8 cellular contexts compared by ENCODE assay signal in genomic region chr22:37752189-37753061, GRCh38. TPM values are rescaled to one million over a fixed set of nuclear protein-coding genes. Genes with fewer than 3 reads are reported as not detected.
DNase-seq lines count a peak whose midpoint lies in the region; ATAC-seq and TF ChIP-seq lines count a peak whose summit lies in the region.

No MANE protein-coding gene starts in this region.

- H4K8ac ChIP-seq in mesenchymal stem cell (ENCODE audit: low read length) = peak overlapping the region; percentile 59

- H3K4me1 ChIP-seq in mesenchymal stem cell (ENCODE audit: control insufficient read depth, insufficient read depth, low read depth, low read length) = peaks cover 57% of the 10 kb centered on the region
- H3K4me1 ChIP-seq in vagina = peaks cover 72% of the 10 kb centered on the region

- no peak overlapping the region for H3K4me3 Mint-ChIP-seq in stimulated activated naive CD8-positive, alpha-beta T cell treated with anti-CD3 and anti-CD28 coated beads, Interleukin-15, amount 100 ng/mL, for 72 hours

- no peak overlapping the region for H3K4me2 ChIP-seq in mesenchymal stem cell (ENCODE audit: low read length, poor library complexity, severe bottlenecking)

- H3K14ac ChIP-seq in mesenchymal stem cell (ENCODE audit: low read length in 2 of 2) = no peak overlapping the region

- peak overlapping the region in 1 of 2 donors; percentile 56 for H3K27ac Mint-ChIP-seq in stimulated activated naive CD8-positive, alpha-beta T cell treated with anti-CD3 and anti-CD28 coated beads, Interleukin-15, amount 100 ng/mL, for 72 hours

- peak overlapping the region; percentile 33 for H2AK5ac ChIP-seq in mesenchymal stem cell (ENCODE audit: low read length, severe bottlenecking)

- peak overlapping the region; percentile 43 for H4K91ac ChIP-seq in mesenchymal stem cell (ENCODE audit: low read length)

- peak; percentile 0 for DNase-seq in DMS79 treated with DMSO at 0.1 percent for 48 hours (lab: John Stamatoyannopoulos, UW)
- no peak for DNase-seq in DMS79 (lab: John Stamatoyannopoulos, UW)
- DNase-seq in dedifferentiated amniotic fluid mesenchymal stem cell (ENCODE audit: extremely low spot score) = peak; percentile 95
- peak; percentile 90 for DNase-seq in mesenchymal stem cell
- DNase-seq in vagina (ENCODE audit: extremely low spot score in 2 of 2) = no peak
- no peak for DNase-seq in stimulated activated naive CD8-positive, alpha-beta T cell treated with anti-CD3 and anti-CD28 coated beads, Interleukin-15, amount 100 ng/mL, for 72 hours

- H3K4ac ChIP-seq in mesenchymal stem cell (ENCODE audit: low read depth in 1 of 2, low read length in 2 of 2) = peak overlapping the region; percentile 2 to 51

- H3K23ac ChIP-seq in mesenchymal stem cell (ENCODE audit: low read length in 2 of 2) = peak overlapping the region in 1 of 2 experiments; percentile 40

- peak overlapping the region; percentile 88 to 89 for H2BK12ac ChIP-seq in mesenchymal stem cell (ENCODE audit: low read length in 2 of 2)

- H3K9me3 Mint-ChIP-seq in stimulated activated naive CD8-positive, alpha-beta T cell treated with anti-CD3 and anti-CD28 coated beads, Interleukin-15, amount 100 ng/mL, for 72 hours = no peaks in the 10 kb centered on the region

- TF ChIP-seq CTCF in vagina (IDR thresholded peaks at IDR 0.05) = peak in 1 of 3 experiments; percentile 24

- H3K27me3 ChIP-seq in mesenchymal stem cell (ENCODE audit: control insufficient read depth in 1 of 2, insufficient read depth in 1 of 2, low read length in 2 of 2) (no peaks in the 10 kb centered on the region), vagina (no peaks in the 10 kb centered on the region)

- no peak overlapping the region for H2AFZ ChIP-seq in mesenchymal stem cell (ENCODE audit: low read depth, low read length)

- H3K4me1 Mint-ChIP-seq in stimulated activated naive CD8-positive, alpha-beta T cell treated with anti-CD3 and anti-CD28 coated beads, Interleukin-15, amount 100 ng/mL, for 72 hours = peaks cover 27% of the 10 kb centered on the region

- TF ChIP-seq POLR2A in vagina (IDR thresholded peaks at IDR 0.05) = no peak

- intact Hi-C loops in vagina (cut with DNase I) = no loop called here

- H3K27me3 Mint-ChIP-seq in stimulated activated naive CD8-positive, alpha-beta T cell treated with anti-CD3 and anti-CD28 coated beads, Interleukin-15, amount 100 ng/mL, for 72 hours = no peaks in the 10 kb centered on the region

- peak overlapping the region; percentile 59 to 85 for H3K18ac ChIP-seq in mesenchymal stem cell (ENCODE audit: low read depth in 1 of 2, low read length in 2 of 2)

- peak overlapping the region; percentile 44 for H2BK15ac ChIP-seq in mesenchymal stem cell (ENCODE audit: low read depth, poor library complexity, severe bottlenecking)

- peaks cover 34% of the 10 kb centered on the region for H3K79me1 ChIP-seq in mesenchymal stem cell (replicated peaks; ENCODE audit: low read length, poor library complexity, severe bottlenecking)

- no peaks in the 10 kb centered on the region for H3K9me3 ChIP-seq in mesenchymal stem cell (ENCODE audit: control insufficient read depth, low read length)
- H3K9me3 ChIP-seq in vagina = no peaks in the 10 kb centered on the region

- peak overlapping the region; percentile 69 for H2BK120ac ChIP-seq in mesenchymal stem cell (ENCODE audit: low read depth, low read length)

- peaks cover 55% of the 10 kb centered on the region in 2 experiments for H3K36me3 ChIP-seq in mesenchymal stem cell (ENCODE audit: control insufficient read depth in 1 of 2, insufficient read depth in 2 of 2, low read depth in 1 of 2, low read length in 2 of 2)
- H3K36me3 ChIP-seq in vagina = peaks cover 0 to 31% of the 10 kb centered on the region in 2 donors

- 17% methylated on average over 17 of the region's 17 CpGs for WGBS in mesenchymal stem cell

- H2BK5ac ChIP-seq in mesenchymal stem cell (ENCODE audit: low read depth, low read length, poor library complexity, severe bottlenecking) = peak overlapping the region; percentile 75

- peak overlapping the region; percentile 73 for H3K9ac ChIP-seq in mesenchymal stem cell (ENCODE audit: low read length)

- peak overlapping the region; percentile 83 for H3K27ac ChIP-seq in mesenchymal stem cell (ENCODE audit: low read length, poor library complexity, severe bottlenecking)
- peak overlapping the region; percentile 93 for H3K27ac ChIP-seq in vagina

- ATAC-seq in HG03571 (IDR thresholded peaks at IDR 0.05; ENCODE audit: unreplicated experiment) = no peak
- no peak for ATAC-seq in HG02571 (IDR thresholded peaks at IDR 0.05; ENCODE audit: unreplicated experiment)
- no peak for ATAC-seq in stimulated activated naive CD8-positive, alpha-beta T cell treated with anti-CD3 and anti-CD28 coated beads, Interleukin-15, amount 100 ng/mL, for 72 hours

- H3K4me3 ChIP-seq in mesenchymal stem cell (ENCODE audit: insufficient read depth in 1 of 2, low read depth in 1 of 2, low read length in 2 of 2) (peak overlapping the region in 1 of 2 experiments; percentile 35), vagina (peak overlapping the region in 1 of 2 donors; percentile 2)

RNA-seq across cellular contexts. Expression of gene GCAT, which starts 55.3 kb away (rescaled TPM):
- 10.7 TPM for polyA plus RNA-seq in mesenchymal stem cell (2013, experiment 1 of 2)
- polyA plus RNA-seq in mesenchymal stem cell (2013, experiment 2 of 2) = 11.7 TPM
- 7.6 TPM for total RNA-seq in vagina

RNA-seq across cellular contexts. Expression of gene TRIOBP, which starts 55.6 kb away (rescaled TPM):
- 67.0 TPM for polyA plus RNA-seq in mesenchymal stem cell (2013, experiment 1 of 2)
- polyA plus RNA-seq in mesenchymal stem cell (2013, experiment 2 of 2) = 64.8 TPM
- total RNA-seq in vagina = 108 TPM

Comparison
In these comparisons a context has a peak if more than half of its experiments do, and no peak if none do; other contexts are left out.
1. DNase-seq: peak in DMS79 treated with DMSO at 0.1 percent for 48 hours (single experiment), dedifferentiated amniotic fluid mesenchymal stem cell (single experiment) and mesenchymal stem cell (single experiment); none in DMS79 (single experiment), vagina (0 of 2) and stimulated activated naive CD8-positive, alpha-beta T cell treated with anti-CD3 and anti-CD28 coated beads, Interleukin-15, amount 100 ng/mL, for 72 hours (0 of 2).